Comparison of ENCODE assay signal across 13 cellular contexts in the genomic region with DNA sequence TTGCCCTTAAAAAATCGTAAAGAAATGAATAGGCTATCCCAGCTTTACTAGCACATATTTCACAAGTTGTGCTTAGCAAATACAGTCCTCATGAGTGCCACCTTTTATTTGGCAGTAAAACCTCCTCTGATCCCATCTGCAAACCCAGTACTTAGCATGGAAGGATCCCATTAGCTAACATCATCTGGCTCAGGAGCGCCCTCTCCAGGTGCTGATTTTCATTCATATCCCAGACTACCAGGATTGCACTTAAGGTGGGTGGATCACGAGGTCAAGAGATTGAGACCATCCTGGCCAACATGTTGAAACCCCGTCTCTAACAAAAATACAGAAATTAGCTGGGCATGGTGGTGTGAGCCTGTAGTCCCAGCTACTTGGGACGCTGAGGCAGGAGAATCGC.
A peak's percentile ranks its signal among the peaks of the same experiment; 100 is the strongest.
DNase-seq lines count a peak whose midpoint lies in the region; ATAC-seq and TF ChIP-seq lines count a peak whose summit lies in the region.
"Had no signal": no experiment of that assay in that cellular context is flagged by ENCODE, and none has a peak within 500 bp of the region (broad histone marks: within the 10 kb centered on the region; RNA-seq: fewer than 3 reads in every experiment).

No MANE protein-coding gene starts in this region.

- H3K36me3 ChIP-seq in H7 (replicated peaks; ENCODE audit: control insufficient read depth, insufficient read depth, low read length): no peaks in the 10 kb centered on the region
- H3K36me3 ChIP-seq in kidney epithelial cell (ENCODE audit: control insufficient read depth, insufficient read depth, low read length): no peaks in the 10 kb centered on the region
- H3K36me3 ChIP-seq: left ventricle myocardium inferior had no signal

- peak; percentile 7 to 15 for DNase-seq in activated CD4-positive, alpha-beta T cell treated with anti-CD3 and anti-CD28 coated beads, Interleukin-2, amount 50 U/mL, for 48 hours
- DNase-seq in activated CD4-positive, alpha-beta T cell treated with anti-CD3 and anti-CD28 coated beads for 4 hours: no peak
- DNase-seq in H7 (peak; percentile 65), SK-MEL-5 (ENCODE audit: low read depth, low spot score) (peak; percentile 61), kidney epithelial cell (ENCODE audit: low read depth) (no peak), T1000 (lab: John Stamatoyannopoulos, UW) (no peak), dedifferentiated amniotic fluid mesenchymal stem cell (ENCODE audit: extremely low spot score) (no peak)
- DNase-seq: activated naive CD4-positive, alpha-beta T cell treated with anti-CD3 and anti-CD28 coated beads, Interleukin-2, amount 50 U/mL, for 16 hours; cortex of kidney; left ventricle myocardium inferior; nucleus accumbens; SIG-M5 had no signal

- ATAC-seq in HG02798 (IDR thresholded peaks at IDR 0.05; ENCODE audit: poor library complexity, unreplicated experiment): no peak

- H3K27me3 ChIP-seq in H7 (ENCODE audit: control insufficient read depth, insufficient read depth, low read length): no peaks in the 10 kb centered on the region
- peaks cover 4% of the 10 kb centered on the region for H3K27me3 ChIP-seq in kidney epithelial cell (ENCODE audit: control insufficient read depth, insufficient read depth, low read length)

- peak; percentile 8 for TF ChIP-seq CTCF in kidney epithelial cell (IDR thresholded peaks at IDR 0.05; ENCODE audit: insufficient read depth, low read length, poor library complexity, severe bottlenecking)

- H3K4me3 ChIP-seq in H7 (ENCODE audit: insufficient read depth, low read depth, low read length): no peak overlapping the region
- H3K4me3 ChIP-seq in kidney epithelial cell (ENCODE audit: low read depth, low read length): no peak overlapping the region
- H3K4me3 ChIP-seq: left ventricle myocardium inferior had no signal

- in situ Hi-C loops in SK-MEL-5 (cut with HindIII; ENCODE audit: low pct_unique_long_range_greater_than_20kb, low sequenced_read_pairs): no loop called here

Comparison
In these comparisons a context has a peak if more than half of its experiments do, and no peak if none do; other contexts are left out.
1. DNase-seq: peak in activated CD4-positive, alpha-beta T cell treated with anti-CD3 and anti-CD28 coated beads, Interleukin-2, amount 50 U/mL, for 48 hours (2 of 2), H7 (single experiment) and SK-MEL-5 (single experiment); none in activated CD4-positive, alpha-beta T cell treated with anti-CD3 and anti-CD28 coated beads for 4 hours (0 of 2), kidney epithelial cell (single experiment), T1000 (single experiment) and dedifferentiated amniotic fluid mesenchymal stem cell (single experiment).